ENCODE assay signal across 17 cellular contexts in the genomic region with DNA sequence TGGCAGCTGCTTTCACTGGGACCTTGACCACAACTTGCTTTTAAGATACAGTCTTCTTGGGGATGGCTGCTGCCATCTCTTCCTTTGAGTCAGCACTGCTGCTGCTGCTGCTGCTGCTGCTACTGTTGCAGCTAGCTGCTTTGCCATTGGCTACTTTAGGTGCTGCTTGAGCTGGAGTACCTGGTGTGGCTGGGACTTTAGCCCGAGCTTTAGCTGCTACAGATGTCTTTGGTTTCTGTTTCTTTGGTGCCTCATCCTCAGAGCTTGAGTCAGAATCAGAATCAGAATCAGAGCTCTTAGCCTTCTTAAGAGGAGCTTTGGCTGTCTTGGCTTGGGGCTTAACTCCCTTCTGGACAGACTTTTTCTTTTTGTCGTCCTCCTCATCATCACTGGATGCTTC. TPM values are rescaled to one million over a fixed set of nuclear protein-coding genes. Genes with fewer than 3 reads are reported as not detected.
A peak's percentile ranks its signal among the peaks of the same experiment; 100 is the strongest.
DNase-seq lines count a peak whose midpoint lies in the region; ATAC-seq, FAIRE-seq and TF ChIP-seq lines count a peak whose summit lies in the region.
"Had no signal": no experiment of that assay in that cellular context is flagged by ENCODE, and none has a peak within 500 bp of the region (broad histone marks: within the 10 kb centered on the region; RNA-seq: fewer than 3 reads in every experiment).

No MANE protein-coding gene starts in this region.

- H3K79me2 ChIP-seq in GM12878 (ENCODE audit: control insufficient read depth, insufficient read depth, low read length), result no peaks in the 10 kb centered on the region

- no peaks in the 10 kb centered on the region for H3K36me3 ChIP-seq in GM12878 (ENCODE audit: control insufficient read depth in 2 of 2, insufficient read depth in 2 of 2, low read length in 1 of 2)

- RAD21 ChIA-PET in GM12878 (lab: Charles Lee; ENCODE audit: unreplicated experiment), result interaction anchor here (0.6 kb wide), 1 partner anchor 372 kb away, joined by 4 read pairs; no protein-coding TSS in a partner anchor

- no peak for TF ChIP-seq EP300 in GM12878 (IDR thresholded peaks at IDR 0.05; ENCODE audit: borderline replicate concordance in 1 of 2, control insufficient read depth in 1 of 2, low read depth in 2 of 2, low read length in 2 of 2)

- intact Hi-C loops in GM12878 (cut with micrococcal nuclease; ENCODE audit: unreplicated experiment), result no loop called here

- H3K27ac ChIP-seq in GM12878 (ENCODE audit: control insufficient read depth, insufficient read depth), result no peak overlapping the region

- no peak for FAIRE-seq in GM12878 (lab: Jason Lieb, UNC)

- H3K9ac ChIP-seq in GM12878 (ENCODE audit: control insufficient read depth, insufficient read depth, low read length), result no peak overlapping the region

- SMC1A ChIA-PET in GM12878 (lab: Charles Lee; ENCODE audit: uncharacterized antibody, unreplicated experiment), result no interaction called here

- no peaks in the 10 kb centered on the region for H3K4me1 ChIP-seq in GM12878 (ENCODE audit: control insufficient read depth, insufficient read depth, low read length)

- TF ChIP-seq RAD21 in GM12878 (IDR thresholded peaks at IDR 0.05; ENCODE audit: insufficient read depth, low read depth, low read length), result no peak

- no peak for TF ChIP-seq CTCF in GM12878 (IDR thresholded peaks at IDR 0.05 in 2 of 3, conservative IDR thresholded peaks at IDR 0.05 in 1 of 3; ENCODE audit: control insufficient read depth in 2 of 3, extremely low read depth in 1 of 3, insufficient read depth in 1 of 3, low read depth in 3 of 3, low read length in 3 of 3)

- no peaks in the 10 kb centered on the region for H3K9me3 ChIP-seq in GM12878 (replicated peaks; ENCODE audit: control insufficient read depth, insufficient read depth, low read length)

- 0% methylated on average over 2 of the region's 2 CpGs for WGBS in GM12878 (ENCODE audit: insufficient coverage, insufficient replicate concordance, low lambda C conversion rate, missing lambda C conversion rate)

- no peak for TF ChIP-seq POLR2A in GM12878 (IDR thresholded peaks at IDR 0.05; ENCODE audit: low read depth, low read length)

- POLR2A ChIA-PET in GM12878 (lab: Charles Lee), result no interaction called here

- CTCF ChIA-PET in GM12878 (lab: Yijun Ruan, JAX), result interaction anchor here (1.2 kb wide), 1 partner anchor 9 kb away, joined by 3 read pairs; no protein-coding TSS in a partner anchor

- no peak overlapping the region for H3K4me3 ChIP-seq in GM12878

- in situ Hi-C loops in GM12878 (cut with MboI), result no loop called here

- H4K20me1 ChIP-seq in GM12878 (ENCODE audit: control insufficient read depth, insufficient read depth), result no peaks in the 10 kb centered on the region

- no peaks in the 10 kb centered on the region; a peak in 1 of 4 replicates for H3K27me3 ChIP-seq in GM12878 (replicated peaks in 1 of 2; ENCODE audit: control insufficient read depth in 2 of 2, insufficient read depth in 2 of 2, low read length in 1 of 2)

- no peak overlapping the region for H2AFZ ChIP-seq in GM12878 (ENCODE audit: control insufficient read depth, low read depth, low read length)

- H3K4me2 ChIP-seq in GM12878 (ENCODE audit: control insufficient read depth, insufficient read depth), result no peak overlapping the region

- no peak for DNase-seq in activated CD4-positive, CD25-positive, alpha-beta regulatory T cell (lab: John Stamatoyannopoulos, UW)
- DNase-seq in DMS53 treated with DMSO at 0.1 percent for 48 hours (lab: John Stamatoyannopoulos, UW; ENCODE audit: unreplicated experiment) (peak; percentile 0), NCI-H510A treated with DMSO at 0.1 percent for 48 hours (lab: John Stamatoyannopoulos, UW) (peak; percentile 32), GM12878 (ENCODE audit: low read depth, low spot score) (no peak), NCI-H748 (lab: John Stamatoyannopoulos, UW; ENCODE audit: unreplicated experiment) (no peak), nucleus accumbens (lab: John Stamatoyannopoulos, UW) (no peak)
- DNase-seq: COR-L47, NCI-H187, PC-3 had no signal

- peak; percentile 87 for ATAC-seq in activated CD4-positive, CD25-positive, alpha-beta regulatory T cell treated with anti-CD3 and anti-CD28 coated beads, Interleukin-2, amount 50 U/mL, for 24 hours
- ATAC-seq in GM12878, result peak; percentile 30
- no peak for ATAC-seq in GM21723 (IDR thresholded peaks at IDR 0.05; ENCODE audit: unreplicated experiment)
- ATAC-seq: HCT116, PC-3 had no signal

- no TSS peak for BruUV-seq in GM12878 (replicated peaks; lab: Mats Ljungman, UMichigan)

TF ChIP-seq in GM12878, 131 proteins besides CTCF, POLR2A, EP300 and RAD21 (continues in another document):
- TF ChIP-seq ZNF217 (IDR thresholded peaks at IDR 0.05) (no peak), ESRRA (IDR thresholded peaks at IDR 0.05; ENCODE audit: low read length) (no peak), BHLHE40 (IDR thresholded peaks at IDR 0.05; ENCODE audit: borderline replicate concordance in 1 of 2, low read depth in 2 of 2, low read length in 1 of 2) (no peak), TARDBP (IDR thresholded peaks at IDR 0.05; ENCODE audit: borderline replicate concordance) (no peak), MEF2B (IDR thresholded peaks at IDR 0.05; ENCODE audit: partially characterized antibody, poor library complexity, severe bottlenecking) (no peak), CBX3 (IDR thresholded peaks at IDR 0.05; ENCODE audit: borderline replicate concordance, low read depth) (no peak), STAT3 (IDR thresholded peaks at IDR 0.05; ENCODE audit: low read depth, low read length) (no peak), SMARCA5 (IDR thresholded peaks at IDR 0.05) (no peak), IRF4 (IDR thresholded peaks at IDR 0.05; ENCODE audit: low read depth, low read length) (no peak)
- TF ChIP-seq, protein P1, sequence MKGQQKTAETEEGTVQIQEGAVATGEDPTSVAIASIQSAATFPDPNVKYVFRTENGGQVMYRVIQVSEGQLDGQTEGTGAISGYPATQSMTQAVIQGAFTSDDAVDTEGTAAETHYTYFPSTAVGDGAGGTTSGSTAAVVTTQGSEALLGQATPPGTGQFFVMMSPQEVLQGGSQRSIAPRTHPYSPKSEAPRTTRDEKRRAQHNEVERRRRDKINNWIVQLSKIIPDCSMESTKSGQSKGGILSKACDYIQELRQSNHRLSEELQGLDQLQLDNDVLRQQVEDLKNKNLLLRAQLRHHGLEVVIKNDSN (IDR thresholded peaks at IDR 0.05; ENCODE audit: borderline replicate concordance, extremely low read length, insufficient read depth, low read depth, low read length), result no peak
- TF ChIP-seq, protein P2, sequence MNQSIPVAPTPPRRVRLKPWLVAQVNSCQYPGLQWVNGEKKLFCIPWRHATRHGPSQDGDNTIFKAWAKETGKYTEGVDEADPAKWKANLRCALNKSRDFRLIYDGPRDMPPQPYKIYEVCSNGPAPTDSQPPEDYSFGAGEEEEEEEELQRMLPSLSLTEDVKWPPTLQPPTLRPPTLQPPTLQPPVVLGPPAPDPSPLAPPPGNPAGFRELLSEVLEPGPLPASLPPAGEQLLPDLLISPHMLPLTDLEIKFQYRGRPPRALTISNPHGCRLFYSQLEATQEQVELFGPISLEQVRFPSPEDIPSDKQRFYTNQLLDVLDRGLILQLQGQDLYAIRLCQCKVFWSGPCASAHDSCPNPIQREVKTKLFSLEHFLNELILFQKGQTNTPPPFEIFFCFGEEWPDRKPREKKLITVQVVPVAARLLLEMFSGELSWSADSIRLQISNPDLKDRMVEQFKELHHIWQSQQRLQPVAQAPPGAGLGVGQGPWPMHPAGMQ (IDR thresholded peaks at IDR 0.05; ENCODE audit: borderline replicate concordance), result no peak
- TF ChIP-seq, protein P3, sequence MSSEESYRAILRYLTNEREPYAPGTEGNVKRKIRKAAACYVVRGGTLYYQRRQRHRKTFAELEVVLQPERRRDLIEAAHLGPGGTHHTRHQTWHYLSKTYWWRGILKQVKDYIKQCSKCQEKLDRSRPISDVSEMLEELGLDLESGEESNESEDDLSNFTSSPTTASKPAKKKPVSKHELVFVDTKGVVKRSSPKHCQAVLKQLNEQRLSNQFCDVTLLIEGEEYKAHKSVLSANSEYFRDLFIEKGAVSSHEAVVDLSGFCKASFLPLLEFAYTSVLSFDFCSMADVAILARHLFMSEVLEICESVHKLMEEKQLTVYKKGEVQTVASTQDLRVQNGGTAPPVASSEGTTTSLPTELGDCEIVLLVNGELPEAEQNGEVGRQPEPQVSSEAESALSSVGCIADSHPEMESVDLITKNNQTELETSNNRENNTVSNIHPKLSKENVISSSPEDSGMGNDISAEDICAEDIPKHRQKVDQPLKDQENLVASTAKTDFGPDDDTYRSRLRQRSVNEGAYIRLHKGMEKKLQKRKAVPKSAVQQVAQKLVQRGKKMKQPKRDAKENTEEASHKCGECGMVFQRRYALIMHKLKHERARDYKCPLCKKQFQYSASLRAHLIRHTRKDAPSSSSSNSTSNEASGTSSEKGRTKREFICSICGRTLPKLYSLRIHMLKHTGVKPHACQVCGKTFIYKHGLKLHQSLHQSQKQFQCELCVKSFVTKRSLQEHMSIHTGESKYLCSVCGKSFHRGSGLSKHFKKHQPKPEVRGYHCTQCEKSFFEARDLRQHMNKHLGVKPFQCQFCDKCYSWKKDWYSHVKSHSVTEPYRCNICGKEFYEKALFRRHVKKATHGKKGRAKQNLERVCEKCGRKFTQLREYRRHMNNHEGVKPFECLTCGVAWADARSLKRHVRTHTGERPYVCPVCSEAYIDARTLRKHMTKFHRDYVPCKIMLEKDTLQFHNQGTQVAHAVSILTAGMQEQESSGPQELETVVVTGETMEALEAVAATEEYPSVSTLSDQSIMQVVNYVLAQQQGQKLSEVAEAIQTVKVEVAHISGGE (CRISPR knock-in tag; IDR thresholded peaks at IDR 0.05), result no peak

RNA-seq across cellular contexts. Expression of a gene that starts 52.2 kb away (rescaled TPM):
- total RNA-seq in GM12878 (2013; cell fraction: nucleolus; rRNA removed), result not detected in 2 replicates
- total RNA-seq in GM12878 (2014; rRNA removed) (not detected in 2 replicates), GM12878 (2014; rRNA removed; fragmentation: Illumina TruSeq; extraction: Trizol) (not detected in 2 replicates), GM12878 (2021) (not detected in 2 replicates)
- polyA plus RNA-seq in GM12878 (2011; ENCODE audit: low read depth), result not detected
- polyA plus RNA-seq in GM12878 (2011; rRNA removed) (not detected in 2 replicates), GM12878 (2014; fragmentation: Illumina TruSeq; extraction: Trizol) (not detected in 2 replicates), GM12878 (2014; fragmentation: Nextera tagmentation; extraction: Ambion mirVana) (not detected), GM12878 (2014; rRNA removed) (not detected in 2 replicates), GM12878 (2016; fragmentation: Nextera tagmentation; extraction: Ambion mirVana) (not detected)
- not detected in 2 replicates for polyA plus RNA-seq in GM12878 (2011; cell fraction: cytosol; rRNA removed)
- 0.07 and 0.19 TPM in 2 replicates for polyA plus RNA-seq in GM12878 (2011; cell fraction: nucleus; rRNA removed)
- not detected in 2 replicates for polyA plus RNA-seq in GM12878 (2012)
- not detected in 2 replicates for polyA minus RNA-seq in GM12878 (2011; rRNA and poly(A)+ RNA removed)
- not detected in 2 replicates for polyA minus RNA-seq in GM12878 (2011; cell fraction: cytosol; rRNA and poly(A)+ RNA removed)
- polyA minus RNA-seq in GM12878 (2011; cell fraction: nucleus; rRNA and poly(A)+ RNA removed), result not detected in 2 replicates
- total RNA-seq: cerebellum, mesenteric fat pad, osteoblast, skeletal muscle tissue, subcutaneous adipose tissue had no signal

Comparison
In these comparisons a context has a peak if more than half of its experiments do, and no peak if none do; other contexts are left out.
1. DNase-seq: peak in DMS53 treated with DMSO at 0.1 percent for 48 hours (single experiment) and NCI-H510A treated with DMSO at 0.1 percent for 48 hours (single experiment); none in activated CD4-positive, CD25-positive, alpha-beta regulatory T cell (0 of 4), GM12878 (single experiment), NCI-H748 (single experiment) and nucleus accumbens (0 of 56).